ENCODE assay signal across 20 cellular contexts in genomic region chr5:111999286-111999685, GRCh38.
DNase-seq lines count a peak whose midpoint lies in the region; ATAC-seq and TF ChIP-seq lines count a peak whose summit lies in the region.
"Had no signal": no experiment of that assay in that cellular context is flagged by ENCODE, and none has a peak within 500 bp of the region (broad histone marks: within the 10 kb centered on the region; RNA-seq: fewer than 3 reads in every experiment).

No MANE protein-coding gene starts in this region.

- in situ Hi-C loops in astrocyte of the spinal cord (cut with HindIII; ENCODE audit: low sequenced_read_pairs): no loop called here

- TF ChIP-seq CTCF in astrocyte of the spinal cord (IDR thresholded peaks at IDR 0.05; ENCODE audit: low read depth, low read length): no peak

- DNase-seq in AG08395 (ENCODE audit: low spot score) (peak; percentile 56), HT1080 (ENCODE audit: low read depth) (peak; percentile 44), astrocyte of the spinal cord (ENCODE audit: low read depth, low spot score) (peak; percentile 74), iris pigment epithelial cell (ENCODE audit: low read depth) (peak; percentile 93), inferior parietal cortex (ENCODE audit: extremely low spot score) (no peak), DMS153 treated with DMSO at 0.1 percent for 48 hours (lab: John Stamatoyannopoulos, UW; ENCODE audit: unreplicated experiment) (no peak), NCI-H526 (lab: John Stamatoyannopoulos, UW) (no peak)
- DNase-seq: activated CD4-positive, alpha-beta T cell treated with anti-CD3 and anti-CD28 coated beads for 36 hours; adrenal gland; CD8-positive, alpha-beta memory T cell; endodermal cell; gastrocnemius medialis; left lung; NCI-H1417 treated with DMSO at 0.1 percent for 48 hours; Peyer's patch; transverse colon had no signal

- no peak for ATAC-seq in HG03135 (IDR thresholded peaks at IDR 0.05; ENCODE audit: unreplicated experiment)
- ATAC-seq: A549; activated CD4-positive, alpha-beta T cell treated with anti-CD3 and anti-CD28 coated beads for 36 hours; gastrocnemius medialis; left lung; stimulated activated effector memory CD8-positive, alpha-beta T cell treated with anti-CD3 and anti-CD28 coated beads, Interleukin-12 subunit alpha, Interleukin-12 subunit beta, amount 100 ng/mL, for 72 hours had no signal

- no peak overlapping the region for H3K4me3 ChIP-seq in astrocyte of the spinal cord (ENCODE audit: low read depth, low read length)
- H3K4me3 ChIP-seq: A549, adrenal gland, gastrocnemius medialis, HAP-1, left lung, Peyer's patch, transverse colon had no signal

Comparison
In these comparisons a context has a peak if more than half of its experiments do, and no peak if none do; other contexts are left out.
1. DNase-seq: peak in AG08395 (single experiment), HT1080 (single experiment), astrocyte of the spinal cord (single experiment) and iris pigment epithelial cell (single experiment); none in inferior parietal cortex (single experiment), DMS153 treated with DMSO at 0.1 percent for 48 hours (single experiment) and NCI-H526 (0 of 2).